In the genomic region with DNA sequence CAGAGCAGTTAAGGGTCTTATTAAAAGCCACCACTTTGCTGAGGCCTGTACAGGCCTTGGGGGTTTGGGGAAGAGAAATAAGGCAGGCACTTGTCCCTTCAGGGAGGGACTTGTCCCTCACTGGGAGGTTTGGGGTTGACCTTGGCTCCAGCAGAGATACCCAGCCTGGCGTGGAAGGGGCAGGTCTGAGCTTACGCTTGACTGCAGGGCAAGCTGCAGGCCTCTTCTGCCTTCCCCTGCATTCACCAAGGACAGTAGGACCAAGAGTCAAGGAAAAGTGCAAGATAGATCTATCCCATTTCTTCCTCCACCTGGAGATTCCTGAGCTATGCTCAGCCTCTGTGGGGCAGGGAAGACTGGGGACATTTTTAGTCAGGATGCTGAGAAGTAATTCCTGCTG, we compare ENCODE assay signal across 19 cellular contexts.
DNase-seq lines count a peak whose midpoint lies in the region; ATAC-seq, FAIRE-seq and TF ChIP-seq lines count a peak whose summit lies in the region.
"Had no signal": no experiment of that assay in that cellular context is flagged by ENCODE, and none has a peak within 500 bp of the region (broad histone marks: within the 10 kb centered on the region; RNA-seq: fewer than 3 reads in every experiment).

No MANE protein-coding gene starts in this region.

- 72% methylated on average over 2 of the region's 2 CpGs for WGBS in A549 (ENCODE audit: missing lambda C conversion rate)
- WGBS in H1 (ENCODE audit: extremely low coverage in 1 of 2, insufficient coverage in 1 of 2, insufficient read length in 1 of 2, insufficient replicate concordance in 2 of 2, low coverage in 1 of 2, low lambda C conversion rate in 2 of 2, missing lambda C conversion rate in 1 of 2), 2 experiments: 100% methylated on average over 2 of the region's 2 CpGs; no CpG with 5 or more reads in 1 of the 2 experiments
- WGBS in neuronal stem cell (ENCODE audit: extremely low coverage in 2 of 2, insufficient read length in 2 of 2, insufficient replicate concordance in 1 of 2), 2 donors: no CpG with 5 or more reads among the region's 2 CpGs

- no peak for TF ChIP-seq CTCF in A549 (IDR thresholded peaks at IDR 0.05)
- no peak for TF ChIP-seq CTCF in H1 (IDR thresholded peaks at IDR 0.05; ENCODE audit: control extremely low read depth in 1 of 3, insufficient read depth in 1 of 3, low read depth in 1 of 3, low read length in 3 of 3)
- no peak for TF ChIP-seq CTCF in GM20000 (IDR thresholded peaks at IDR 0.05; ENCODE audit: extremely low read depth, missing control alignments)

- H2BK120ac ChIP-seq in H1 (replicated peaks; ENCODE audit: low read depth, low read length) (no peak overlapping the region), neuronal stem cell (ENCODE audit: low read depth, low read length) (no peak overlapping the region)

- ATAC-seq in A549: no peak
- ATAC-seq: HCT116 had no signal

- H3K23me2 ChIP-seq in H1 (ENCODE audit: low read depth, low read length): no peaks in the 10 kb centered on the region

- no peak overlapping the region for H3K14ac ChIP-seq in H1 (ENCODE audit: insufficient read length)
- H3K14ac ChIP-seq in neuronal stem cell (ENCODE audit: low read length): no peak overlapping the region

- TF ChIP-seq POLR2A in A549 (IDR thresholded peaks at IDR 0.05; ENCODE audit: low read length) (no peak), H1 (IDR thresholded peaks at IDR 0.05; ENCODE audit: control extremely low read depth in 1 of 2, low read depth in 2 of 2, low read length in 2 of 2) (no peak)

- CTCF ChIA-PET in A549 (lab: Yijun Ruan, JAX): interaction anchor here (0.7 to 5.2 kb wide), 9 partner anchors 8 to 284 kb away, joined by 3 to 41 read pairs (median 5); no protein-coding TSS in a partner anchor
- CTCF ChIA-PET in H1 (lab: Charles Lee; ENCODE audit: partially characterized antibody): interaction anchor here (0.8 to 4.6 kb wide), 10 partner anchors 20 to 370 kb away, joined by 3 to 27 read pairs (median 4); no protein-coding TSS in a partner anchor

- H3K79me1 ChIP-seq in H1 (ENCODE audit: low read depth, low read length) (no peaks in the 10 kb centered on the region), neuronal stem cell (ENCODE audit: low read depth, low read length) (no peaks in the 10 kb centered on the region)

- POLR2A ChIA-PET in A549 (lab: Yijun Ruan, JAX) (no interaction called here), H1 (lab: Charles Lee; ENCODE audit: partially characterized antibody) (no interaction called here)

- H3K56ac ChIP-seq in H1 (replicated peaks; ENCODE audit: insufficient read length, low read depth, low read length): no peak overlapping the region

- DNase-seq in A549 (ENCODE audit: low read depth in 1 of 2, low spot score in 1 of 2): no peak
- DNase-seq in H1 (ENCODE audit: low read depth in 1 of 2, low spot score in 2 of 2): no peak
- DNase-seq in neuronal stem cell (ENCODE audit: low spot score): no peak
- no peak for DNase-seq in SKM-1 (lab: John Stamatoyannopoulos, UW; ENCODE audit: unreplicated experiment)
- no peak for DNase-seq in GM20000 (ENCODE audit: low spot score)
- no peak for DNase-seq in H7
- DNase-seq: 8988T; C1 segment of cervical spinal cord; Calu3; CD4-positive, alpha-beta memory T cell; COR-L47; DMS53; DMS79 treated with DMSO at 0.1 percent for 48 hours; GF-D8; GOT3; H9 had no signal

- H3K27ac ChIP-seq in A549 (peak overlapping the region; percentile 64 to 68), H1 (ENCODE audit: low read depth, low read length) (no peak overlapping the region), neuronal stem cell (replicated peaks; ENCODE audit: low read length) (peak overlapping the region; percentile 18)

- no peak overlapping the region for H3K23ac ChIP-seq in H1 (ENCODE audit: insufficient read length)
- H3K23ac ChIP-seq in neuronal stem cell (ENCODE audit: low read depth, low read length, poor library complexity): no peak overlapping the region

- H3K18ac ChIP-seq in H1 (ENCODE audit: extremely low read depth, low read length) (no peak overlapping the region), neuronal stem cell (ENCODE audit: low read length) (no peak overlapping the region)

- H3K4me3 ChIP-seq in A549: no peak overlapping the region
- H3K4me3 ChIP-seq in H1 (ENCODE audit: extremely low read depth in 1 of 4, insufficient read depth in 2 of 4, low read depth in 3 of 4, low read length in 4 of 4): no peak overlapping the region
- no peak overlapping the region for H3K4me3 ChIP-seq in neuronal stem cell (ENCODE audit: low read length in 2 of 2)
- no peak overlapping the region for H3K4me3 ChIP-seq in H7 (ENCODE audit: insufficient read depth, low read depth, low read length)

- H3K9ac ChIP-seq in H1 (replicated peaks in 1 of 4; ENCODE audit: extremely low read depth in 1 of 4, low read depth in 3 of 4, low read length in 3 of 4) (no peak overlapping the region), neuronal stem cell (ENCODE audit: low read depth, low read length, poor library complexity) (no peak overlapping the region)

- H2BK20ac ChIP-seq in H1 (ENCODE audit: low read length): peak overlapping the region; percentile 93; the same call in 1 of the 2 replicates

- H3K36me3 ChIP-seq in H1 (ENCODE audit: control insufficient read depth in 2 of 4, insufficient read depth in 4 of 4, low read length in 3 of 4) (no peaks in the 10 kb centered on the region), neuronal stem cell (replicated peaks in 1 of 2; ENCODE audit: control insufficient read depth in 2 of 2, insufficient read depth in 2 of 2, low read length in 2 of 2) (peaks cover 18 to 46% of the 10 kb centered on the region in 2 donors), H7 (replicated peaks; ENCODE audit: control insufficient read depth, insufficient read depth, low read length) (no peaks in the 10 kb centered on the region)

- H4K91ac ChIP-seq in H1 (replicated peaks; ENCODE audit: insufficient read length, low read length) (no peak overlapping the region), neuronal stem cell (ENCODE audit: low read depth, low read length, poor library complexity) (no peak overlapping the region)

- TF ChIP-seq RAD21 in A549 (conservative IDR thresholded peaks at IDR 0.05 in 1 of 2, IDR thresholded peaks at IDR 0.05 in 1 of 2): no peak
- no peak for TF ChIP-seq RAD21 in H1 (IDR thresholded peaks at IDR 0.05 in 1 of 2, conservative IDR thresholded peaks at IDR 0.05 in 1 of 2; ENCODE audit: low read depth in 2 of 2, low read length in 2 of 2)

- no peaks in the 10 kb centered on the region for H4K20me1 ChIP-seq in H1 (replicated peaks in 1 of 2; ENCODE audit: control insufficient read depth in 1 of 2, insufficient read depth in 2 of 2, low read length in 2 of 2)

- H3K9me3 ChIP-seq in A549 (no peaks in the 10 kb centered on the region), H1 (ENCODE audit: insufficient read depth in 2 of 2, low read depth in 1 of 2, low read length in 1 of 2) (no peaks in the 10 kb centered on the region), neuronal stem cell (replicated peaks in 1 of 2; ENCODE audit: control insufficient read depth in 2 of 2, insufficient read depth in 1 of 2, low read depth in 1 of 2, low read length in 2 of 2) (no peaks in the 10 kb centered on the region)

- peaks cover 19% of the 10 kb centered on the region for H3K4me1 ChIP-seq in A549
- H3K4me1 ChIP-seq in H1 (replicated peaks in 1 of 4; ENCODE audit: control insufficient read depth in 3 of 4, insufficient read depth in 4 of 4, low read length in 3 of 4): peaks cover 0 to 11% (median 7%) of the 10 kb centered on the region in 4 experiments; a peak in 6 of 7 replicates
- peaks cover 0 to 13% of the 10 kb centered on the region in 2 donors for H3K4me1 ChIP-seq in neuronal stem cell (ENCODE audit: control insufficient read depth in 2 of 2, insufficient read depth in 1 of 2, low read depth in 1 of 2, low read length in 2 of 2)

- H2AFZ ChIP-seq in H1 (ENCODE audit: low read length): no peak overlapping the region
- no peak overlapping the region for H2AFZ ChIP-seq in neuronal stem cell (ENCODE audit: low read length)

- no peaks in the 10 kb centered on the region for H3K79me2 ChIP-seq in H1 (ENCODE audit: control insufficient read depth in 1 of 2, insufficient read depth in 2 of 2, low read length in 2 of 2)

- TF ChIP-seq EP300 in A549 (IDR thresholded peaks at IDR 0.05) (no peak), H1 (IDR thresholded peaks at IDR 0.05; ENCODE audit: borderline replicate concordance in 1 of 2, low read depth in 2 of 2, low read length in 2 of 2) (no peak)

- H2BK12ac ChIP-seq in H1 (ENCODE audit: low read depth, low read length): peak overlapping the region; percentile 96
- H2BK12ac ChIP-seq in neuronal stem cell (ENCODE audit: low read length): no peak overlapping the region

- H3K4me2 ChIP-seq in A549: no peak overlapping the region
- H3K4me2 ChIP-seq in H1 (ENCODE audit: insufficient read depth in 1 of 2, low read depth in 2 of 2, low read length in 2 of 2): no peak overlapping the region
- no peak overlapping the region for H3K4me2 ChIP-seq in neuronal stem cell (ENCODE audit: insufficient read depth, low read length, poor library complexity, severe bottlenecking)

- peak overlapping the region; percentile 48 for H3K4ac ChIP-seq in H1 (replicated peaks; ENCODE audit: insufficient read length, low read depth, low read length)
- no peak overlapping the region for H3K4ac ChIP-seq in neuronal stem cell (ENCODE audit: low read length)

- no peak overlapping the region for H2BK15ac ChIP-seq in H1 (ENCODE audit: low read length)
- H2BK15ac ChIP-seq in neuronal stem cell (ENCODE audit: low read length): no peak overlapping the region

- H2AK5ac ChIP-seq in H1 (ENCODE audit: low read depth, low read length) (no peak overlapping the region), neuronal stem cell (ENCODE audit: low read depth, low read length) (no peak overlapping the region)

- FAIRE-seq in A549 (lab: Jason Lieb, UNC) (no peak), H1 (lab: Jason Lieb, UNC) (no peak)
- FAIRE-seq: GM12891, GM18507 had no signal

- H4K8ac ChIP-seq in H1 (ENCODE audit: extremely low read depth, insufficient read depth, low read length) (no peak overlapping the region), neuronal stem cell (ENCODE audit: low read depth, low read length) (no peak overlapping the region)

- no peak overlapping the region for H4K5ac ChIP-seq in H1 (ENCODE audit: insufficient read length, low read depth, low read length)

- H3K27me3 ChIP-seq in H1 (replicated peaks in 1 of 4; ENCODE audit: control insufficient read depth in 3 of 4, extremely low read depth in 1 of 4, insufficient read depth in 3 of 4, low read length in 3 of 4) (no peaks in the 10 kb centered on the region; a peak in 1 of 7 replicates), neuronal stem cell (ENCODE audit: control insufficient read depth in 3 of 3, insufficient read depth in 3 of 3, low read depth in 1 of 3, low read length in 3 of 3) (no peaks in the 10 kb centered on the region), H7 (ENCODE audit: control insufficient read depth, insufficient read depth, low read length) (no peaks in the 10 kb centered on the region)

- H2BK5ac ChIP-seq in H1 (ENCODE audit: low read depth, low read length): peak overlapping the region; percentile 80
- no peak overlapping the region for H2BK5ac ChIP-seq in neuronal stem cell (ENCODE audit: low read length)

TF ChIP-seq in H1, 55 proteins besides CTCF, POLR2A, EP300 and RAD21 (continues in another document):
- TF ChIP-seq SIN3A (conservative IDR thresholded peaks at IDR 0.05 in 1 of 2, IDR thresholded peaks at IDR 0.05 in 1 of 2; ENCODE audit: low read depth in 1 of 2, low read length in 2 of 2): no peak
